8 cellular contexts compared by ENCODE assay signal in the genomic region with DNA sequence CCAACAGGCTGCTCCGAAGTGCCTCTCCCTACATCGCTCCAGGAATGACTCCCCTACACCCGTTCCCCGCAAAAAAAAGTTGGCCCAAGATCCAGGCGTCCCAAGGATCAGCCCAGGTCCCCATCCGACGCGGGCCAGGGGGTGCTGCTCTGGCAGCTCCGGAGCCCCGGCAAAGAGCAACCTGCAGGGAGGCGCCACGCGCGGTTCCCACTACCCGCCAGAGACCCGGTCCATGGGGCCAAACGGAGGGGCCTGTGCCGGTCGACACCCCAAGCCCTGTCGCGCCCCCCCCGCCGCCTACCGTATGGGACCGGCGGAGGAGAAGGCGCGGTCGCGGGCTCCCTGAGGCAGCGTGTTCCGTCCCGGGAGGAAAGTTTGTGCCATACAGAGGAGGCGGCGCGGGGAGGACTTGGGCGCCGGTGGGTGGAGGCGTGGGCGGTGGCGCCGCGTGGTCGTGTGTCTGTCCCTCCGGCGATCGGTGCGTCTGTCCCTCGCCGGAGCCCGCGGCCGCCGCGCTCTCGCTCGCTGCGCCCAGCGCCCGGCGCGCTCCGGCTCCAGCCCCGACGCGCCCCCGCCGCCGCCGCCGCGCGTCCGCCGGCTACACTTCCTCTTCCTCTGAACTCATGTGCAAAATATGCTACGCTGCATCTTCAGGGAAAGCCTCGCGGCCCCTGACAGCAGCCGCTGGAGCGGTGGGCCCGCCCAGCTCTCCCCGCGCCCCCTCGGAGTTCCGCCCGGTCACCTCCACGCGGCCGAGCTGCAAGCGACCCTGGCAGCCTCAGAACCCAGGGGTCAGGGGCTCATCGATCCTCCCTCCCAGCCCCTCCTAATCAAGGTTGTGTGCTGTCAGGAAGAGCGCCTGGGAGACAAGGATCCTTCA. TPM values are rescaled to one million over a fixed set of nuclear protein-coding genes. Genes with fewer than 3 reads are reported as not detected.
A peak's percentile ranks its signal among the peaks of the same experiment; 100 is the strongest.
DNase-seq lines count a peak whose midpoint lies in the region; ATAC-seq and TF ChIP-seq lines count a peak whose summit lies in the region.

A gene with protein sequence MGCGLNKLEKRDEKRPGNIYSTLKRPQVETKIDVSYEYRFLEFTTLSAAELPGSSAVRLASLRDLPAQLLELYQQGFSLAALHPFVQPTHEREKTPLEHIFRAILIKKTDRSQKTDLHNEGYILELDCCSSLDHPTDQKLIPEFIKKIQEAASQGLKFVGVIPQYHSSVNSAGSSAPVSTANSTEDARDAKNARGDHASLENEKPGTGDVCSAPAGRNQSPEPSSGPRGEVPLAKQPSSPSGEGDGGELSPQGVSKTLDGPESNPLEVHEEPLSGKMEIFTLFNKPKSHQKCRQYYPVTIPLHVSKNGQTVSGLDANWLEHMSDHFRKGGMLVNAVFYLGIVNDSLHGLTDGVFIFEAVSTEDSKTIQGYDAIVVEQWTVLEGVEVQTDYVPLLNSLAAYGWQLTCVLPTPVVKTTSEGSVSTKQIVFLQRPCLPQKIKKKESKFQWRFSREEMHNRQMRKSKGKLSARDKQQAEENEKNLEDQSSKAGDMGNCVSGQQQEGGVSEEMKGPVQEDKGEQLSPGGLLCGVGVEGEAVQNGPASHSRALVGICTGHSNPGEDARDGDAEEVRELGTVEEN (minus strand): TSS at position 559 of the 880 bp plus-strand sequence. CDS start 19,830 bp downstream, outside the sequence.

- H3K4me1 ChIP-seq in mesodermal cell (ENCODE audit: control insufficient read depth, insufficient read depth, low read length, poor library complexity, severe bottlenecking), result peaks cover 19% of the 10 kb centered on the region

- 0% methylated on average over 61 to 77 of the region's 92 CpGs for WGBS in mesodermal cell (ENCODE audit: insufficient coverage in 2 of 2), 2 experiments

- H3K9me3 ChIP-seq in mesodermal cell (ENCODE audit: control insufficient read depth, low read length), result no peaks in the 10 kb centered on the region

- ATAC-seq in effector memory CD8-positive, alpha-beta T cell (replicated peaks), result peak; percentile 23
- peak; percentile 28 for ATAC-seq in stimulated activated memory B cell treated with anti-CD40 and anti-IgM and Interleukin-4, amounts not matched to agents 10 μg/mL and 1 μg/mL and 100 μg/mL, for 72 hours
- no peak for ATAC-seq in GM18502 (IDR thresholded peaks at IDR 0.05; ENCODE audit: poor library complexity, unreplicated experiment)

- TF ChIP-seq CTCF in GM13976 (IDR thresholded peaks at IDR 0.05; ENCODE audit: borderline replicate concordance, control extremely low read depth, extremely low read depth, insufficient read depth, missing control alignments), result no peak

- in situ Hi-C loops in GM13976 (cut with MboI; ENCODE audit: low sequenced_read_pairs, unreplicated experiment), result loop anchor here (10.0 kb wide), 1 partner anchor 139 kb away; no protein-coding TSS in a partner anchor

- peaks cover 52 to 68% of the 10 kb centered on the region in 2 donors for H3K4me1 Mint-ChIP-seq in effector memory CD8-positive, alpha-beta T cell (ENCODE audit: low read depth in 2 of 2)
- H3K4me1 Mint-ChIP-seq in stimulated activated memory B cell treated with anti-CD40 and anti-IgM and Interleukin-4, amounts not matched to agents 10 μg/mL and 1 μg/mL and 100 μg/mL, for 72 hours, result peaks cover 77% of the 10 kb centered on the region

- no peak within 1 kb of the TSS for H3K27ac ChIP-seq in mesodermal cell (ENCODE audit: low read depth, low read length, severe bottlenecking)

- H3K36me3 ChIP-seq in mesodermal cell (ENCODE audit: control insufficient read depth, insufficient read depth, low read length), result no peaks in the 10 kb centered on the region

- H3K27ac Mint-ChIP-seq in effector memory CD8-positive, alpha-beta T cell, result peak within 1 kb of the TSS; percentile 97 to 99
- H3K27ac Mint-ChIP-seq in stimulated activated memory B cell treated with anti-CD40 and anti-IgM and Interleukin-4, amounts not matched to agents 10 μg/mL and 1 μg/mL and 100 μg/mL, for 72 hours, result peak within 1 kb of the TSS; percentile 100

- H3K4me3 ChIP-seq in mesodermal cell (ENCODE audit: extremely low read depth, insufficient read depth, low read length, poor library complexity, severe bottlenecking), result peak within 1 kb of the TSS; percentile 81

- H3K4me3 Mint-ChIP-seq in effector memory CD8-positive, alpha-beta T cell, result peak within 1 kb of the TSS; percentile 92 to 98
- peak within 1 kb of the TSS; percentile 99 for H3K4me3 Mint-ChIP-seq in stimulated activated memory B cell treated with anti-CD40 and anti-IgM and Interleukin-4, amounts not matched to agents 10 μg/mL and 1 μg/mL and 100 μg/mL, for 72 hours

- peak; percentile 67 for DNase-seq in GM13976 (ENCODE audit: low spot score)
- DNase-seq in NCI-H2227 treated with DMSO at 0.1 percent for 48 hours (lab: John Stamatoyannopoulos, UW), result peak; percentile 15
- peak; percentile 82 for DNase-seq in activated CD8-positive, alpha-beta memory T cell treated with anti-CD3 and anti-CD28 coated beads for 24 hours
- peak; percentile 21 to 54 (median 40) for DNase-seq in effector memory CD8-positive, alpha-beta T cell
- no peak for DNase-seq in DMS79 treated with DMSO at 0.1 percent for 48 hours (lab: John Stamatoyannopoulos, UW)

- H3K36me3 Mint-ChIP-seq in effector memory CD8-positive, alpha-beta T cell (ENCODE audit: insufficient read depth), result peaks cover 27% of the 10 kb centered on the region
- H3K36me3 Mint-ChIP-seq in stimulated activated memory B cell treated with anti-CD40 and anti-IgM and Interleukin-4, amounts not matched to agents 10 μg/mL and 1 μg/mL and 100 μg/mL, for 72 hours, result peaks cover 47% of the 10 kb centered on the region

- no peaks in the 10 kb centered on the region for H3K27me3 Mint-ChIP-seq in effector memory CD8-positive, alpha-beta T cell
- H3K27me3 Mint-ChIP-seq in stimulated activated memory B cell treated with anti-CD40 and anti-IgM and Interleukin-4, amounts not matched to agents 10 μg/mL and 1 μg/mL and 100 μg/mL, for 72 hours, result no peaks in the 10 kb centered on the region

- no peaks in the 10 kb centered on the region for H3K9me3 Mint-ChIP-seq in effector memory CD8-positive, alpha-beta T cell
- H3K9me3 Mint-ChIP-seq in stimulated activated memory B cell treated with anti-CD40 and anti-IgM and Interleukin-4, amounts not matched to agents 10 μg/mL and 1 μg/mL and 100 μg/mL, for 72 hours, result no peaks in the 10 kb centered on the region

RNA-seq across cellular contexts. Expression of the gene that starts here (rescaled TPM):
- polyA plus RNA-seq in mesodermal cell (2013, experiment 1 of 2), result 23.4 TPM
- 18.4 TPM for polyA plus RNA-seq in mesodermal cell (2013, experiment 2 of 2)
